In genomic region chr2:191666733-191667132, GRCh38 we compare ENCODE assay signal across 7 cellular contexts. TPM values are rescaled to one million over a fixed set of nuclear protein-coding genes. Genes with fewer than 3 reads are reported as not detected.
DNase-seq lines count a peak whose midpoint lies in the region; ATAC-seq, FAIRE-seq and TF ChIP-seq lines count a peak whose summit lies in the region.

No MANE protein-coding gene starts in this region.

- no peak for TF ChIP-seq CTCF in GM13977 (IDR thresholded peaks at IDR 0.05; ENCODE audit: extremely low read depth, insufficient read depth, missing control alignments)

- in situ Hi-C loops in GM13977 (cut with MboI; ENCODE audit: low pct_unique_long_range_greater_than_20kb, low sequenced_read_pairs, unreplicated experiment): no loop called here

- intact Hi-C loops in sciatic nerve (cut with DNase I): no loop called here

- DNase-seq in GM19239 (ENCODE audit: insufficient read length, low spot score) (no peak), RCC 7860 (ENCODE audit: low spot score) (peak; percentile 54), sciatic nerve (ENCODE audit: low spot score) (no peak), NCI-H446 treated with DMSO at 0.1 percent for 48 hours (lab: John Stamatoyannopoulos, UW) (no peak), GM13977 (ENCODE audit: low spot score) (no peak)
- no peak for DNase-seq in activated CD4-positive, alpha-beta T cell treated with anti-CD3 and anti-CD28 coated beads for 1 hour

- peak; percentile 99 for FAIRE-seq in GM19239 (lab: Jason Lieb, UNC)
- no peak for FAIRE-seq in RCC 7860 (lab: Jason Lieb, UNC)

- ATAC-seq in HG02943 (IDR thresholded peaks at IDR 0.05; ENCODE audit: low read depth, unreplicated experiment) (peak; percentile 55), sciatic nerve (peak; percentile 45)

RNA-seq across cellular contexts. Expression of gene NABP1, which starts 11.2 kb away (rescaled TPM):
- 64.3 TPM for total RNA-seq in sciatic nerve
